In genomic region chr7:120916538-120916937, GRCh38 we compare ENCODE assay signal across 18 cellular contexts. TPM values are rescaled to one million over a fixed set of nuclear protein-coding genes. Genes with fewer than 3 reads are reported as not detected.
A peak's percentile ranks its signal among the peaks of the same experiment; 100 is the strongest.
DNase-seq lines count a peak whose midpoint lies in the region; ATAC-seq, FAIRE-seq and TF ChIP-seq lines count a peak whose summit lies in the region.
"Had no signal": no experiment of that assay in that cellular context is flagged by ENCODE, and none has a peak within 500 bp of the region (broad histone marks: within the 10 kb centered on the region; RNA-seq: fewer than 3 reads in every experiment).

No MANE protein-coding gene starts in this region.

- DNase-seq in frontal cortex (ENCODE audit: low spot score in 2 of 2) (no peak), small intestine (no peak), left lung (no peak)
- no peak for DNase-seq in stimulated activated CD4-positive, alpha-beta T cell treated with anti-CD3 and anti-CD28 coated beads, Interleukin-4, amount 100 ng/mL, for 1 hour
- DNase-seq: CD4-positive, alpha-beta memory T cell; DMS153; DMS79; GF-D8; GOT3; H7; HFFc6 had no signal

- no peaks in the 10 kb centered on the region for H3K4me1 ChIP-seq in small intestine (ENCODE audit: control insufficient read depth in 2 of 2, insufficient read depth in 1 of 2, low read depth in 1 of 2, low read length in 1 of 2)
- H3K4me1 ChIP-seq in left lung: no peaks in the 10 kb centered on the region
- H3K4me1 ChIP-seq: BLaER1 had no signal

- TF ChIP-seq CTCF in left lung (IDR thresholded peaks at IDR 0.05): no peak

- no peak overlapping the region for H3K4me3 ChIP-seq in small intestine (ENCODE audit: low read depth in 1 of 2, low read length in 2 of 2)
- H3K4me3 ChIP-seq in left lung: no peak overlapping the region
- H3K4me3 ChIP-seq: BLaER1 had no signal

- no peak overlapping the region for H3K27ac ChIP-seq in small intestine (ENCODE audit: low read depth in 1 of 2, low read length in 1 of 2)
- H3K27ac ChIP-seq in left lung: no peak overlapping the region
- H3K27ac ChIP-seq: BLaER1, HL-60 had no signal

- ATAC-seq in left lung (no peak), GM21381 (IDR thresholded peaks at IDR 0.05; ENCODE audit: unreplicated experiment) (no peak)
- ATAC-seq: HCT116 had no signal

- H3K9me3 ChIP-seq in small intestine (ENCODE audit: control insufficient read depth, low read depth) (no peaks in the 10 kb centered on the region), left lung (peaks cover 0 to 8% of the 10 kb centered on the region in 2 donors)

- intact Hi-C loops in left lung (cut with DNase I): no loop called here

- 72 to 96% (median 90%) methylated on average over 1 of the region's 1 CpG for WGBS in small intestine, 3 donors

- FAIRE-seq in G401.6 (lab: Jason Lieb, UNC) (peak; percentile 8), TTC549 (lab: Jason Lieb, UNC) (peak; percentile 9), frontal cortex (lab: Jason Lieb, UNC) (peak; percentile 66), small intestine (lab: Jason Lieb, UNC) (peak; percentile 71)

- H3K27me3 ChIP-seq in small intestine (ENCODE audit: control insufficient read depth in 2 of 2, insufficient read depth in 2 of 2, low read length in 2 of 2) (no peaks in the 10 kb centered on the region), left lung (no peaks in the 10 kb centered on the region)
- H3K27me3 ChIP-seq: BLaER1 had no signal

- H3K36me3 ChIP-seq in small intestine (ENCODE audit: control insufficient read depth in 2 of 2, insufficient read depth in 2 of 2, low read length in 2 of 2) (no peaks in the 10 kb centered on the region), left lung (no peaks in the 10 kb centered on the region)
- H3K36me3 ChIP-seq: BLaER1 had no signal

RNA-seq across cellular contexts. Expression of gene ING3, which starts 34.0 kb away (rescaled TPM):
- 33.8 TPM for total RNA-seq in frontal cortex
- polyA plus RNA-seq in small intestine: 10 to 100 TPM in 2 of 3 donors, 1 to 10 TPM in 1; 9.4 to 13.5 (median 11.9) TPM
- 10 to 100 TPM; 13.1 to 17.8 TPM for total RNA-seq in left lung

RNA-seq across cellular contexts. Expression of gene TSPAN12, which starts 58.6 kb away (rescaled TPM):
- total RNA-seq in frontal cortex (5.7 TPM), left lung (10 to 100 TPM; 25.7 to 48.8 TPM)
- 10 to 100 TPM; 26.8 to 31.3 (median 28.9) TPM for polyA plus RNA-seq in small intestine
- total RNA-seq: CD4-positive, alpha-beta memory T cell had no signal
- polyA plus RNA-seq: CD14-positive monocyte; CD4-positive, alpha-beta memory T cell had no signal
